1 cellular context compared by ENCODE assay signal in genomic region chr5:14851067-14851422, GRCh38.
TF ChIP-seq lines count a peak whose summit lies in the region.

No MANE protein-coding gene starts in this region.

TF ChIP-seq in K562, 482 proteins besides CTCF, POLR2A, EP300 and RAD21:
- TF ChIP-seq NONO (IDR thresholded peaks at IDR 0.05; ENCODE audit: low read depth in 2 of 2, low read length in 1 of 2): no peak
- TF ChIP-seq RBBP5 (IDR thresholded peaks at IDR 0.05; ENCODE audit: borderline replicate concordance, insufficient read depth, low read length, poor library complexity, severe bottlenecking): no peak
- no peak for TF ChIP-seq ZNF3 (CRISPR knock-in tag; IDR thresholded peaks at IDR 0.05)
- TF ChIP-seq NFIX (CRISPR knock-in tag; IDR thresholded peaks at IDR 0.05; ENCODE audit: low read depth): no peak
- TF ChIP-seq GABPB2 (CRISPR knock-in tag; conservative IDR thresholded peaks at IDR 0.05): no peak
- no peak for TF ChIP-seq FOXP4 (CRISPR knock-in tag; IDR thresholded peaks at IDR 0.05; ENCODE audit: borderline replicate concordance)
- TF ChIP-seq ZNF561 (CRISPR knock-in tag; conservative IDR thresholded peaks at IDR 0.05): no peak
- TF ChIP-seq SOX6 (IDR thresholded peaks at IDR 0.05): no peak
- TF ChIP-seq, protein P1, sequence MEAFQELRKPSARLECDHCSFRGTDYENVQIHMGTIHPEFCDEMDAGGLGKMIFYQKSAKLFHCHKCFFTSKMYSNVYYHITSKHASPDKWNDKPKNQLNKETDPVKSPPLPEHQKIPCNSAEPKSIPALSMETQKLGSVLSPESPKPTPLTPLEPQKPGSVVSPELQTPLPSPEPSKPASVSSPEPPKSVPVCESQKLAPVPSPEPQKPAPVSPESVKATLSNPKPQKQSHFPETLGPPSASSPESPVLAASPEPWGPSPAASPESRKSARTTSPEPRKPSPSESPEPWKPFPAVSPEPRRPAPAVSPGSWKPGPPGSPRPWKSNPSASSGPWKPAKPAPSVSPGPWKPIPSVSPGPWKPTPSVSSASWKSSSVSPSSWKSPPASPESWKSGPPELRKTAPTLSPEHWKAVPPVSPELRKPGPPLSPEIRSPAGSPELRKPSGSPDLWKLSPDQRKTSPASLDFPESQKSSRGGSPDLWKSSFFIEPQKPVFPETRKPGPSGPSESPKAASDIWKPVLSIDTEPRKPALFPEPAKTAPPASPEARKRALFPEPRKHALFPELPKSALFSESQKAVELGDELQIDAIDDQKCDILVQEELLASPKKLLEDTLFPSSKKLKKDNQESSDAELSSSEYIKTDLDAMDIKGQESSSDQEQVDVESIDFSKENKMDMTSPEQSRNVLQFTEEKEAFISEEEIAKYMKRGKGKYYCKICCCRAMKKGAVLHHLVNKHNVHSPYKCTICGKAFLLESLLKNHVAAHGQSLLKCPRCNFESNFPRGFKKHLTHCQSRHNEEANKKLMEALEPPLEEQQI (IDR thresholded peaks at IDR 0.05): no peak
- TF ChIP-seq COPS2 (conservative IDR thresholded peaks at IDR 0.05): no peak
- TF ChIP-seq RBM39 (optimal IDR thresholded peaks at IDR 0.05; ENCODE audit: low read depth, low read length): no peak
- no peak for TF ChIP-seq ZNF146 (CRISPR knock-in tag; IDR thresholded peaks at IDR 0.05; ENCODE audit: unreplicated experiment)
- TF ChIP-seq PHF8 (IDR thresholded peaks at IDR 0.05; ENCODE audit: borderline replicate concordance, low read length): no peak
- TF ChIP-seq KHSRP (IDR thresholded peaks at IDR 0.05): no peak
